9 cellular contexts compared by ENCODE assay signal in the genomic region with DNA sequence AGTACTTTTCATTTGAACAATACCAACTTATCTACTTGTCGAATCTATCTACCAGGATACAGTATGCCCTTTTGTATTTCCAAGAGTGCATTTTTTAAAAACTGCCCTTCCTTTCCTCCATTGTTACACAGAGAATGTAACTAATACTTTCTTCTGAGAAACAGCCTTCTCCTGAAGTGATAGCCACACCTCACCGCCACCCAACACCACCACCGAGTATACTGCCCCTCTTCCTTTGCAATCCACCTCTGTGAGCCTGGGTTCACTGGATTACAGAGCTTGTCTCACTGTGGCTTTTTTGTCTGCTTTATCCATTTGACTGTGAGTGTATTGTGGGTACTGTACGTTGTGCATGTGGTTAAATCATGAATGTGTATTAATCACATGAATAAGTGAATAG.
"Had no signal": no experiment of that assay in that cellular context is flagged by ENCODE, and none has a peak within 500 bp of the region (broad histone marks: within the 10 kb centered on the region; RNA-seq: fewer than 3 reads in every experiment).

No MANE protein-coding gene starts in this region.

- H3K4me3 Mint-ChIP-seq: activated CD4-positive, alpha-beta T cell treated with anti-CD3 and anti-CD28 coated beads, Interleukin-2, amount 10 ng/mL, durations not matched to agents 24 days and 14 days had no signal

- H3K9me3 ChIP-seq: ascending aorta, thyroid gland had no signal

- H3K9me3 Mint-ChIP-seq: activated CD4-positive, alpha-beta T cell treated with anti-CD3 and anti-CD28 coated beads, Interleukin-2, amount 10 ng/mL, durations not matched to agents 24 days and 14 days had no signal

- H3K27ac Mint-ChIP-seq: activated CD4-positive, alpha-beta T cell treated with anti-CD3 and anti-CD28 coated beads, Interleukin-2, amount 10 ng/mL, durations not matched to agents 24 days and 14 days had no signal

- H3K36me3 ChIP-seq: ascending aorta, thyroid gland had no signal

- H3K27me3 ChIP-seq: ascending aorta, thyroid gland had no signal

- DNase-seq: activated CD4-positive, alpha-beta T cell treated with anti-CD3 and anti-CD28 coated beads, Interleukin-2, amount 10 ng/mL, durations not matched to agents 24 days and 14 days; activated gamma-delta T cell; activated T-cell treated with anti-CD3 and anti-CD28 coated beads, Interleukin-2, amount 50 U/mL, for 1 hour; effector CD4-positive, alpha-beta T cell; retina; stimulated activated CD4-positive, alpha-beta T cell treated with anti-CD3 and anti-CD28 coated beads, Interleukin-4, amount 100 ng/mL, for 1 hour; SW 1271; thyroid gland had no signal

- H3K27ac ChIP-seq: ascending aorta, thyroid gland had no signal

- H3K27me3 Mint-ChIP-seq: activated CD4-positive, alpha-beta T cell treated with anti-CD3 and anti-CD28 coated beads, Interleukin-2, amount 10 ng/mL, durations not matched to agents 24 days and 14 days had no signal

- H3K4me3 ChIP-seq: ascending aorta, thyroid gland had no signal

- H3K4me1 ChIP-seq: thyroid gland had no signal
